8 cellular contexts compared by ENCODE assay signal in genomic region chr16:24689128-24689527, GRCh38. TPM values are rescaled to one million over a fixed set of nuclear protein-coding genes. Genes with fewer than 3 reads are reported as not detected.
A peak's percentile ranks its signal among the peaks of the same experiment; 100 is the strongest.
DNase-seq lines count a peak whose midpoint lies in the region; ATAC-seq and TF ChIP-seq lines count a peak whose summit lies in the region.

No MANE protein-coding gene starts in this region.

- H3K27me3 ChIP-seq in WERI-Rb-1 (ENCODE audit: insufficient read depth, low read depth, severe bottlenecking) (no peaks in the 10 kb centered on the region), iPS DF 6.9 (ENCODE audit: control insufficient read depth, insufficient read depth, low read length) (no peaks in the 10 kb centered on the region), suprapubic skin (no peaks in the 10 kb centered on the region)

- no peak overlapping the region for H3K4me3 ChIP-seq in WERI-Rb-1 (ENCODE audit: low read depth, low read length)
- H3K4me3 ChIP-seq in iPS DF 6.9 (ENCODE audit: low read length), result no peak overlapping the region
- H3K4me3 ChIP-seq in suprapubic skin, result no peak overlapping the region

- H3K36me3 ChIP-seq in WERI-Rb-1 (no peaks in the 10 kb centered on the region), iPS DF 6.9 (ENCODE audit: control insufficient read depth, insufficient read depth, low read length) (no peaks in the 10 kb centered on the region), suprapubic skin (no peaks in the 10 kb centered on the region)

- peaks cover 1% of the 10 kb centered on the region; the same call in 1 of the 2 replicates for H3K4me1 ChIP-seq in iPS DF 6.9 (ENCODE audit: control insufficient read depth, insufficient read depth, low read length)
- peaks cover 7% of the 10 kb centered on the region for H3K4me1 ChIP-seq in suprapubic skin

- ATAC-seq in GM21529 (IDR thresholded peaks at IDR 0.05; ENCODE audit: unreplicated experiment) (no peak), HG03342 (IDR thresholded peaks at IDR 0.05; ENCODE audit: unreplicated experiment) (no peak)

- TF ChIP-seq CTCF in WERI-Rb-1 (IDR thresholded peaks at IDR 0.05; ENCODE audit: low read depth, low read length), result peak; percentile 84
- peak in 1 of 2 donors; percentile 32 for TF ChIP-seq CTCF in suprapubic skin (IDR thresholded peaks at IDR 0.05)

- no peak overlapping the region for H3K27ac ChIP-seq in WERI-Rb-1
- no peak overlapping the region for H3K27ac ChIP-seq in iPS DF 6.9 (ENCODE audit: low read length)
- no peak overlapping the region for H3K27ac ChIP-seq in suprapubic skin

- TF ChIP-seq EP300 in suprapubic skin (IDR thresholded peaks at IDR 0.05), result no peak

- no CpG with 5 or more reads among the region's 7 CpGs for WGBS in iPS DF 6.9 (ENCODE audit: insufficient coverage, insufficient read length)
- 58% methylated on average over 7 of the region's 7 CpGs for WGBS in suprapubic skin

- H3K9me3 ChIP-seq in WERI-Rb-1 (ENCODE audit: severe bottlenecking) (no peaks in the 10 kb centered on the region), iPS DF 6.9 (ENCODE audit: control insufficient read depth, insufficient read depth, low read length) (no peaks in the 10 kb centered on the region), suprapubic skin (no peaks in the 10 kb centered on the region)

- no peak for TF ChIP-seq POLR2A in suprapubic skin (IDR thresholded peaks at IDR 0.05)

- DNase-seq in COR-L47 (lab: John Stamatoyannopoulos, UW) (peak; percentile 19), HuH-7 (ENCODE audit: low spot score) (peak; percentile 34), WERI-Rb-1 (peak; percentile 60), iPS DF 6.9 (ENCODE audit: low read depth, low spot score) (peak; percentile 27), NCI-H2081 (lab: John Stamatoyannopoulos, UW) (no peak), suprapubic skin (ENCODE audit: low spot score in 2 of 2) (no peak)

RNA-seq across cellular contexts. Expression of gene TNRC6A, which starts 40.3 kb away (rescaled TPM):
- total RNA-seq in suprapubic skin, result 100 to 1,000 TPM in 1 of 4 donors, 10 to 100 TPM in 3; 26.3 to 120 (median 49.2) TPM

Comparison
In these comparisons a context has a peak if more than half of its experiments do, and no peak if none do; other contexts are left out.
1. DNase-seq: peak in COR-L47 (single experiment), HuH-7 (single experiment), WERI-Rb-1 (single experiment) and iPS DF 6.9 (single experiment); none in NCI-H2081 (0 of 2) and suprapubic skin (0 of 2).